Comparison of ENCODE assay signal across 1 cellular context in genomic region chr15:68314563-68314962, GRCh38.
TF ChIP-seq lines count a peak whose summit lies in the region.

No MANE protein-coding gene starts in this region.

TF ChIP-seq in H1, 55 proteins besides CTCF, POLR2A, EP300 and RAD21 (continued from another document):
- TF ChIP-seq CHD7 (IDR thresholded peaks at IDR 0.05; ENCODE audit: insufficient replicate concordance, low read length) (no peak), POLR2AphosphoS5 (IDR thresholded peaks at IDR 0.05; ENCODE audit: low read depth, low read length) (no peak), HDAC2 (IDR thresholded peaks at IDR 0.05; ENCODE audit: borderline replicate concordance in 1 of 2, low read depth in 2 of 2, low read length in 2 of 2) (no peak), EGR1 (IDR thresholded peaks at IDR 0.05; ENCODE audit: borderline replicate concordance, low read depth, low read length) (no peak), ASH2L (IDR thresholded peaks at IDR 0.05; ENCODE audit: low read length) (no peak), CBX8 (IDR thresholded peaks at IDR 0.05; ENCODE audit: borderline replicate concordance, low read depth, low read length) (no peak), FOSL1 (IDR thresholded peaks at IDR 0.05; ENCODE audit: insufficient read depth, low read depth, low read length) (no peak)
- TF ChIP-seq, protein P1, sequence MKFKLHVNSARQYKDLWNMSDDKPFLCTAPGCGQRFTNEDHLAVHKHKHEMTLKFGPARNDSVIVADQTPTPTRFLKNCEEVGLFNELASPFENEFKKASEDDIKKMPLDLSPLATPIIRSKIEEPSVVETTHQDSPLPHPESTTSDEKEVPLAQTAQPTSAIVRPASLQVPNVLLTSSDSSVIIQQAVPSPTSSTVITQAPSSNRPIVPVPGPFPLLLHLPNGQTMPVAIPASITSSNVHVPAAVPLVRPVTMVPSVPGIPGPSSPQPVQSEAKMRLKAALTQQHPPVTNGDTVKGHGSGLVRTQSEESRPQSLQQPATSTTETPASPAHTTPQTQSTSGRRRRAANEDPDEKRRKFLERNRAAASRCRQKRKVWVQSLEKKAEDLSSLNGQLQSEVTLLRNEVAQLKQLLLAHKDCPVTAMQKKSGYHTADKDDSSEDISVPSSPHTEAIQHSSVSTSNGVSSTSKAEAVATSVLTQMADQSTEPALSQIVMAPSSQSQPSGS (IDR thresholded peaks at IDR 0.05; ENCODE audit: low read length) = no peak
TF ChIP-seq in H1: peak in this region for 0.
